Comparison of ENCODE assay signal across 8 cellular contexts in genomic region chr16:30010817-30011504, GRCh38. TPM values are rescaled to one million over a fixed set of nuclear protein-coding genes. Genes with fewer than 3 reads are reported as not detected.
DNase-seq lines count a peak whose midpoint lies in the region; ATAC-seq and TF ChIP-seq lines count a peak whose summit lies in the region.

DOC2A (minus strand) TSS chr16:30011027; CDS start chr16:30010222, 805 bp downstream.

- peak within 1 kb of the TSS; percentile 49 for H3K4me3 ChIP-seq in GM12864 (ENCODE audit: low read depth, low read length)
- H3K4me3 ChIP-seq in subcutaneous abdominal adipose tissue (ENCODE audit: low read depth in 1 of 5, low read length in 5 of 5), result peak within 1 kb of the TSS in 3 of 5 donors; percentile 29 to 49 (median 34)

- H3K4me1 Mint-ChIP-seq in activated naive CD8-positive, alpha-beta T cell treated with anti-CD3 and anti-CD28 coated beads for 36 hours, result peaks cover 5% of the 10 kb centered on the region
- peaks cover 2 to 5% of the 10 kb centered on the region in 2 donors for H3K4me1 Mint-ChIP-seq in immature natural killer cell

- H3K27me3 Mint-ChIP-seq in activated naive CD8-positive, alpha-beta T cell treated with anti-CD3 and anti-CD28 coated beads for 36 hours, result peaks cover 31% of the 10 kb centered on the region
- peaks cover 10 to 18% (median 14%) of the 10 kb centered on the region in 3 donors for H3K27me3 Mint-ChIP-seq in immature natural killer cell (ENCODE audit: low read depth in 3 of 3)

- H3K4me1 ChIP-seq in subcutaneous abdominal adipose tissue (ENCODE audit: control insufficient read depth in 5 of 5, insufficient read depth in 5 of 5, low read length in 5 of 5), result peaks cover 0 to 12% (median 10%) of the 10 kb centered on the region in 5 donors

- no peaks in the 10 kb centered on the region for H3K36me3 ChIP-seq in subcutaneous abdominal adipose tissue (ENCODE audit: control insufficient read depth in 5 of 5, insufficient read depth in 5 of 5, low read length in 5 of 5)

- peaks cover 24 to 37% (median 35%) of the 10 kb centered on the region in 5 donors for H3K27me3 ChIP-seq in subcutaneous abdominal adipose tissue (ENCODE audit: control insufficient read depth in 5 of 5, insufficient read depth in 4 of 5, low read length in 5 of 5)

- H3K4me3 Mint-ChIP-seq in activated naive CD8-positive, alpha-beta T cell treated with anti-CD3 and anti-CD28 coated beads for 36 hours, result peak within 1 kb of the TSS; percentile 79
- peak within 1 kb of the TSS in 4 of 5 donors; percentile 58 to 84 (median 70) for H3K4me3 Mint-ChIP-seq in immature natural killer cell

- no peak within 1 kb of the TSS for H3K9ac ChIP-seq in subcutaneous abdominal adipose tissue (ENCODE audit: low read length in 5 of 5)

- no peaks in the 10 kb centered on the region for H3K9me3 Mint-ChIP-seq in activated naive CD8-positive, alpha-beta T cell treated with anti-CD3 and anti-CD28 coated beads for 36 hours
- peaks cover 0 to 2% (median 0%) of the 10 kb centered on the region in 6 donors for H3K9me3 Mint-ChIP-seq in immature natural killer cell

- H3K27ac ChIP-seq in subcutaneous abdominal adipose tissue (ENCODE audit: low read depth, low read length), result no peak within 1 kb of the TSS

- H3K27ac Mint-ChIP-seq in activated naive CD8-positive, alpha-beta T cell treated with anti-CD3 and anti-CD28 coated beads for 36 hours, result no peak within 1 kb of the TSS
- H3K27ac Mint-ChIP-seq in immature natural killer cell, result peak within 1 kb of the TSS in 1 of 6 donors; percentile 50

- no peak for TF ChIP-seq CTCF in GM12864 (IDR thresholded peaks at IDR 0.05; ENCODE audit: low read depth, low read length, missing control alignments)

- DNase-seq in GM12864 (ENCODE audit: low read depth) (no peak), NCI-H2171 (lab: John Stamatoyannopoulos, UW) (peak; percentile 70), immature natural killer cell (no peak), NCI-H1694 treated with DMSO at 0.1 percent for 48 hours (lab: John Stamatoyannopoulos, UW) (no peak)
- DNase-seq in activated naive CD8-positive, alpha-beta T cell treated with anti-CD3 and anti-CD28 coated beads for 36 hours, result peak; percentile 43

- no peaks in the 10 kb centered on the region for H3K9me3 ChIP-seq in subcutaneous abdominal adipose tissue (ENCODE audit: control insufficient read depth in 5 of 5, low read length in 5 of 5)

- H3K36me3 Mint-ChIP-seq in activated naive CD8-positive, alpha-beta T cell treated with anti-CD3 and anti-CD28 coated beads for 36 hours, result no peaks in the 10 kb centered on the region
- no peaks in the 10 kb centered on the region for H3K36me3 Mint-ChIP-seq in immature natural killer cell

- ATAC-seq in GM19463 (IDR thresholded peaks at IDR 0.05; ENCODE audit: unreplicated experiment), result no peak
- ATAC-seq in HG03571 (IDR thresholded peaks at IDR 0.05; ENCODE audit: unreplicated experiment), result no peak

RNA-seq across cellular contexts. Expression of gene DOC2A, which starts in this region (rescaled TPM):
- 1 to 10 TPM in 1 of 2 experiments, under 1 TPM in 1; 0.89 to 1.4 TPM for total RNA-seq in activated naive CD8-positive, alpha-beta T cell treated with anti-CD3 and anti-CD28 coated beads for 36 hours
- not detected for polyA plus RNA-seq in immature natural killer cell

Comparison
In these comparisons a context has a peak if more than half of its experiments do, and no peak if none do; other contexts are left out.
1. DNase-seq: peak in NCI-H2171 (single experiment) and activated naive CD8-positive, alpha-beta T cell treated with anti-CD3 and anti-CD28 coated beads for 36 hours (single experiment); none in GM12864 (single experiment), immature natural killer cell (0 of 3) and NCI-H1694 treated with DMSO at 0.1 percent for 48 hours (single experiment).